In the genomic region with DNA sequence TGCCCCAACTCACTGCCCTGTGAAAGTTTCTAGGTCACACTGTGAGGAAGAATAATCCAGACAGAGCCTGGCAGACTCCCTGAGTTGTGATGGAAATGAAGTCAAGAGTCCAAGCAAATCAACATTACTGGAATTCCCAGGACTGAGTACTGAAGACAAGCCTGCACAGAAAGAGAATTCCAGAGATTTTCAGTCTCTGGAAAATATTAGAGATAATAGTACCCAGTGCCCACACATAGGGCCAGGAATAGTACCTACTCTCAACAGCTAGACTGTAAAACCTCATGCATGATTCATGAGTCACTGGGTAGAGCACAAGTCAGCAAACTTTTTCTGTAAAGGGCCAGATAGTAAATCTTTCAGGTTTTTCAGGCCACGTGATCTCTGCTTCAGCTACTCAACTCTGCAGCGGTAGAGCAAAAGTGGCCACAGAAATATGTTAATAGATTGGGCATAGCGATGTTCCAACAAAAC, we compare ENCODE assay signal across 7 cellular contexts. TPM values are rescaled to one million over a fixed set of nuclear protein-coding genes. Genes with fewer than 3 reads are reported as not detected.
DNase-seq lines count a peak whose midpoint lies in the region; ATAC-seq and TF ChIP-seq lines count a peak whose summit lies in the region.
"Not testable (repeated sequence)": the region's sequence is repeated elsewhere in the genome, so short reads cannot be mapped to it uniquely, and the experiment has no call there.

No MANE protein-coding gene starts in this region.

- peak; percentile 72 to 86 (median 84) for ATAC-seq in psoas muscle

- not testable (repeated sequence) for H3K4me3 ChIP-seq in fibroblast of the aortic adventitia (ENCODE audit: low read depth, low read length); psoas muscle

- H3K36me3 ChIP-seq in psoas muscle (ENCODE audit: insufficient read depth in 1 of 2, low read depth in 1 of 2) = not testable (repeated sequence)

- not testable (repeated sequence) for H3K4me1 ChIP-seq in psoas muscle

- TF ChIP-seq CTCF in RWPE1 (conservative IDR thresholded peaks at IDR 0.05; ENCODE audit: low read depth); fibroblast of the aortic adventitia (IDR thresholded peaks at IDR 0.05; ENCODE audit: insufficient read depth, low read length); psoas muscle (IDR thresholded peaks at IDR 0.05): not testable (repeated sequence)

- not testable (repeated sequence) for H3K27ac ChIP-seq in RWPE1
- peak overlapping the region; percentile 23 for H3K27ac ChIP-seq in psoas muscle

- not testable (repeated sequence) for H3K27me3 ChIP-seq in psoas muscle (ENCODE audit: insufficient read depth in 3 of 3, low read length in 2 of 3)

- POLR2A ChIA-PET in RWPE1 (lab: Yijun Ruan, JAX; ENCODE audit: low non-redundant PET) = not testable (repeated sequence)

- H3K9me3 ChIP-seq in psoas muscle = not testable (repeated sequence)

- DNase-seq in EH (ENCODE audit: low read depth) = peak; percentile 87
- DNase-seq in HT1080 (ENCODE audit: low read depth) = peak; percentile 88
- peak; percentile 21 for DNase-seq in RWPE1 (ENCODE audit: low spot score)
- DNase-seq in brain pericyte (ENCODE audit: low read depth, low spot score) = peak; percentile 5
- peak; percentile 60 for DNase-seq in fibroblast of the aortic adventitia (ENCODE audit: low read depth)
- DNase-seq in islet precursor cell = peak; percentile 70
- not testable (repeated sequence) for DNase-seq in psoas muscle

- 63 to 83% (median 73%) methylated on average over 3 of the region's 3 CpGs for WGBS in psoas muscle, 3 donors

- CTCF ChIA-PET in RWPE1 (lab: Yijun Ruan, JAX) = interaction anchor here (0.6 kb wide), 1 partner anchor 9 kb away, joined by 3 read pairs; no protein-coding TSS in a partner anchor

- intact Hi-C loops in psoas muscle (cut with DNase I) = not testable (repeated sequence)

RNA-seq across cellular contexts. Expression of a gene that starts 50.0 kb away (rescaled TPM):
- 119 and 125 TPM in 2 replicates for total RNA-seq in HT1080 (2014; rRNA removed; shearing (Covaris generic))
- 91.6 and 121 TPM in 2 replicates for polyA plus RNA-seq in HT1080 (2015; cell fraction: cytosol; rRNA removed)
- polyA plus RNA-seq in HT1080 (2015; cell fraction: nucleus; rRNA removed) = 270 and 289 TPM in 2 replicates
- total RNA-seq in fibroblast of the aortic adventitia (ENCODE audit: low replicate concordance) (120 and 207 TPM in 2 replicates), psoas muscle (10 to 100 TPM; 22.8 to 35.1 (median 28.6) TPM)
- 10 to 100 TPM in 2 of 3 donors, 1 to 10 TPM in 1; 9.1 to 22.9 (median 10.7) TPM for polyA plus RNA-seq in psoas muscle

RNA-seq across cellular contexts. Expression of a gene that starts 50.8 kb away (rescaled TPM):
- 31.6 and 39.9 TPM in 2 replicates for total RNA-seq in HT1080 (2014; rRNA removed; shearing (Covaris generic))
- 49.2 and 73.1 TPM in 2 replicates for polyA plus RNA-seq in HT1080 (2015; cell fraction: cytosol; rRNA removed)
- polyA plus RNA-seq in HT1080 (2015; cell fraction: nucleus; rRNA removed) = 49.7 and 61.3 TPM in 2 replicates
- total RNA-seq in fibroblast of the aortic adventitia (ENCODE audit: low replicate concordance) (69.2 and 95.1 TPM in 2 replicates), psoas muscle (10 to 100 TPM; 20.9 to 27.6 (median 24.4) TPM)
- polyA plus RNA-seq in psoas muscle = 10 to 100 TPM in 1 of 3 donors, 1 to 10 TPM in 2; 6.4 to 17.4 (median 9.8) TPM
